In the genomic region with DNA sequence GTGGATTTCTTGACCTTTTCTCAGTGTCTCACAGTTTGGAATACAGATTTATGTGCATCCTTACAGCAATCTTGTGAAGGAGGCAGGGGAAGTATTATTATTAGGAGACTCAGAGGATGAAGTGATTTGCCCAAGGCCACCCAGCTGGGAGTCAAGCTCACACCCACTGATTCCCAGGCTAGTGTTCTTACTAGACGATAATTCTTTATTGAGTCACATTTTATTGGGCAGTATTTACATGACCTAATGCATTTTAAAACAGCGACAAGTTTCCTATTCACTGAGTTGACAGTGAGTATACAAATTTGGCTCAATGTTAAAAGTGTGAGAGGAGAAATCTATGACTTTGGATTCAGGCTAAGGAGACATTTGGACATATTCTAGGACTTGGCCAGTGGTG, we compare ENCODE assay signal across 23 cellular contexts.
"Had no signal": no experiment of that assay in that cellular context is flagged by ENCODE, and none has a peak within 500 bp of the region (broad histone marks: within the 10 kb centered on the region; RNA-seq: fewer than 3 reads in every experiment).

No MANE protein-coding gene starts in this region.

- H3K4me1 ChIP-seq: uterus had no signal

- H3K79me2 ChIP-seq: hepatocyte had no signal

- ATAC-seq: activated T-cell treated with anti-CD3 and anti-CD28 coated beads, Interleukin-2, amount 50 U/mL, for 4 hours; effector memory CD8-positive, alpha-beta T cell; right lobe of liver; stimulated activated memory B cell treated with anti-CD40 and anti-IgM and Interleukin-4, amounts not matched to agents 10 μg/mL and 1 μg/mL and 100 μg/mL, for 72 hours had no signal

- H3K27me3 ChIP-seq: right lobe of liver, uterus had no signal

- H3K4me2 ChIP-seq: hepatocyte, smooth muscle cell had no signal

- DNase-seq: activated B cell treated with CpG ODN at 0.5 μM for 24 hours; activated CD4-positive, alpha-beta T cell treated with anti-CD3 and anti-CD28 coated beads for 4 hours; activated CD4-positive, alpha-beta T cell treated with anti-CD3 and anti-CD28 coated beads, Interleukin-2, amount 50 U/mL, for 48 hours; activated CD8-positive, alpha-beta memory T cell treated with anti-CD3 and anti-CD28 coated beads, Interleukin-2, amount 50 U/mL, for 48 hours; activated naive CD4-positive, alpha-beta T cell; activated naive CD8-positive, alpha-beta T cell treated with anti-CD3 and anti-CD28 coated beads for 36 hours; activated T-cell treated with anti-CD3 and anti-CD28 coated beads, Interleukin-2, amount 50 U/mL, for 4 hours; effector memory CD8-positive, alpha-beta T cell; foreskin melanocyte; glutamatergic neuron; immature natural killer cell; kidney glomerular epithelial cell; left ventricle myocardium inferior; nucleus accumbens; right lobe of liver; stimulated activated CD4-positive, alpha-beta T cell treated with anti-CD3 and anti-CD28 coated beads, Interleukin-15, amount 100 ng/mL, for 24 hours; stomach; T1000; trophoblast cell; uterus had no signal

- H3K4me3 ChIP-seq: hepatocyte, left ventricle myocardium inferior, right lobe of liver, smooth muscle cell, stomach, uterus had no signal

- H3K9me3 ChIP-seq: left ventricle myocardium inferior, right lobe of liver, stomach, uterus had no signal

- H2AFZ ChIP-seq: hepatocyte had no signal

- H3K27ac ChIP-seq: hepatocyte, left ventricle myocardium inferior, right lobe of liver, stomach, uterus had no signal

- H3K36me3 ChIP-seq: left ventricle myocardium inferior, right lobe of liver, stomach, uterus had no signal
